In the genomic region with DNA sequence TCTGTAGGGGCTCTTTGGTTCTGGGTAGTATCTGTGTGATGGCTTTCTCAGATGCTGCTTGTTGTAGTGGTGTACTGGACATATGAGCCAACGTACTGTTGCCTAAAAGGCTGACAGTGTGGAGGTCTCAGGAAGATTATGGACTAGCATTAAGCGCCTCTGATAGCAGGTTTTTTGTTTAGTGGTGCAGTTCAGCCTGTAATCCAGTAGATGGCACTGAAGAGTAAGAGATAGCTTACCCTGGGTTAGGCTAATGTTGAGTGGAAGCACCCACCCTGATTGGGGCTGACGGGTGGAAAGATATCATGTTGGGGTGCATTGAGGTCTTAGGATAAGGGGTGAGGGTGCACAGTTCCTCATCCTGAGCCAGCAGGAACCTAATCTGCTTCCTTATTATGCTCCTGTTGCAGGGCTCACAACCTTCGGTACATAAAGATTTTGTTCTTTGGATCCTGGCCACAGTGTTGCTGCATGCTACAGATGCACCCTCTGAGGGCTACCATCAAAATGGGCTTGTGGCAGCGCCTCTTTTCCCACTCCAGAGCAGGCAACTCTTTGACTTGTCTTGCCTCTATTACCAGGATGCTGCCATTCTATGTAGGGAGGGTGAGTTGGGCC, we compare ENCODE assay signal across 10 cellular contexts.
DNase-seq lines count a peak whose midpoint lies in the region; TF ChIP-seq lines count a peak whose summit lies in the region.
"Had no signal": no experiment of that assay in that cellular context is flagged by ENCODE, and none has a peak within 500 bp of the region (broad histone marks: within the 10 kb centered on the region; RNA-seq: fewer than 3 reads in every experiment).

No MANE protein-coding gene starts in this region.

- H3K79me2 ChIP-seq in MM.1S (ENCODE audit: low read length), result no peaks in the 10 kb centered on the region
- H3K79me2 ChIP-seq: parathyroid adenoma had no signal

- H3K9me2 ChIP-seq in MM.1S (replicated peaks; ENCODE audit: insufficient read depth, low read length), result no peaks in the 10 kb centered on the region

- H3K36me3 Mint-ChIP-seq in MCF 10A (ENCODE audit: insufficient read depth, unreplicated experiment), result no peaks in the 10 kb centered on the region
- peaks cover 33% of the 10 kb centered on the region for H3K36me3 Mint-ChIP-seq in endodermal cell (ENCODE audit: low read depth)
- H3K36me3 Mint-ChIP-seq in type B pancreatic cell, result no peaks in the 10 kb centered on the region

- H3K9me3 Mint-ChIP-seq in MCF 10A (ENCODE audit: unreplicated experiment), result peaks cover 35% of the 10 kb centered on the region
- peaks cover 75% of the 10 kb centered on the region for H3K9me3 Mint-ChIP-seq in endodermal cell
- H3K9me3 Mint-ChIP-seq in type B pancreatic cell, result peaks cover 22% of the 10 kb centered on the region

- CTCF ChIA-PET in MCF 10A (lab: Yijun Ruan, JAX), result no interaction called here

- no peaks in the 10 kb centered on the region for H3K36me3 ChIP-seq in breast epithelium
- H3K36me3 ChIP-seq in MM.1S (replicated peaks; ENCODE audit: insufficient read depth, low read length), result no peaks in the 10 kb centered on the region
- H3K36me3 ChIP-seq in endodermal cell (ENCODE audit: control insufficient read depth, insufficient read depth, low read length), result no peaks in the 10 kb centered on the region

- no peak for TF ChIP-seq POLR2A in breast epithelium (IDR thresholded peaks at IDR 0.05)

- H3K4me1 ChIP-seq in breast epithelium (no peaks in the 10 kb centered on the region), MM.1S (ENCODE audit: low read length) (peaks cover 8% of the 10 kb centered on the region), endodermal cell (ENCODE audit: control insufficient read depth, insufficient read depth, low read length) (no peaks in the 10 kb centered on the region)
- H3K4me1 ChIP-seq: parathyroid adenoma had no signal

- BruUV-seq in MCF 10A (replicated peaks; lab: Mats Ljungman, UMichigan), result no TSS peak

- 75 to 86% methylated on average over 4 to 5 of the region's 5 CpGs for WGBS in endodermal cell (ENCODE audit: insufficient coverage in 1 of 2, insufficient read length in 1 of 2), 2 experiments

- H3K27ac Mint-ChIP-seq in MCF 10A (ENCODE audit: low read depth, unreplicated experiment) (no peak overlapping the region), endodermal cell (no peak overlapping the region), type B pancreatic cell (no peak overlapping the region)

- H3K27me3 ChIP-seq in breast epithelium (no peaks in the 10 kb centered on the region), MM.1S (replicated peaks; ENCODE audit: insufficient read depth, low read length) (no peaks in the 10 kb centered on the region), endodermal cell (ENCODE audit: control insufficient read depth, insufficient read depth, low read length, poor library complexity, severe bottlenecking) (no peaks in the 10 kb centered on the region)

- H3K4me3 Mint-ChIP-seq in MCF 10A (ENCODE audit: unreplicated experiment), result no peak overlapping the region
- H3K4me3 Mint-ChIP-seq in endodermal cell, result no peak overlapping the region
- no peak overlapping the region for H3K4me3 Mint-ChIP-seq in type B pancreatic cell

- no peaks in the 10 kb centered on the region for H3F3A ChIP-seq in MM.1S (ENCODE audit: insufficient read depth, low read length)

- no peaks in the 10 kb centered on the region for H3K4me1 Mint-ChIP-seq in MCF 10A (ENCODE audit: insufficient read depth, unreplicated experiment)
- no peaks in the 10 kb centered on the region for H3K4me1 Mint-ChIP-seq in endodermal cell
- no peaks in the 10 kb centered on the region for H3K4me1 Mint-ChIP-seq in type B pancreatic cell (ENCODE audit: unreplicated experiment)

- H3K9ac ChIP-seq in MM.1S (ENCODE audit: low read length) (no peak overlapping the region), endodermal cell (ENCODE audit: extremely low read depth, low read length, poor library complexity, severe bottlenecking) (no peak overlapping the region)
- H3K9ac ChIP-seq: parathyroid adenoma had no signal

- DNase-seq in MCF 10A (ENCODE audit: unreplicated experiment) (peak; percentile 17), breast epithelium (ENCODE audit: low spot score in 2 of 2) (no peak), MM.1S (peak; percentile 23), endodermal cell (peak; percentile 64), type B pancreatic cell (ENCODE audit: extremely low spot score, unreplicated experiment) (no peak), nucleus accumbens (lab: John Stamatoyannopoulos, UW) (no peak), midbrain (lab: John Stamatoyannopoulos, UW) (no peak)
- DNase-seq in central memory CD4-positive, alpha-beta T cell, result no peak
- DNase-seq: NCI-H446 treated with DMSO at 0.1 percent for 48 hours had no signal

- intact Hi-C loops in MCF 10A (cut with micrococcal nuclease) (no loop called here), breast epithelium (cut with DNase I; ENCODE audit: low total_unique reads) (no loop called here)

- H4K20me1 ChIP-seq in MM.1S (ENCODE audit: insufficient read depth, low read length), result no peaks in the 10 kb centered on the region

- no peak overlapping the region for H3K4me2 ChIP-seq in MM.1S (ENCODE audit: low read depth, low read length)

- H3K27me3 Mint-ChIP-seq in MCF 10A (ENCODE audit: insufficient read depth, unreplicated experiment) (no peaks in the 10 kb centered on the region), endodermal cell (ENCODE audit: insufficient read depth) (no peaks in the 10 kb centered on the region), type B pancreatic cell (no peaks in the 10 kb centered on the region)

- TF ChIP-seq CTCF in MCF 10A (IDR thresholded peaks at IDR 0.05; ENCODE audit: unreplicated experiment), result peak; percentile 28
- no peak for TF ChIP-seq CTCF in breast epithelium (IDR thresholded peaks at IDR 0.05)
- TF ChIP-seq CTCF in MM.1S (IDR thresholded peaks at IDR 0.05; ENCODE audit: low read length), result peak; percentile 75
- peak; percentile 76 for TF ChIP-seq CTCF in endodermal cell (conservative IDR thresholded peaks at IDR 0.05)
- TF ChIP-seq CTCF in type B pancreatic cell (conservative IDR thresholded peaks at IDR 0.05), result peak; percentile 63

- H3K27ac ChIP-seq in breast epithelium (no peak overlapping the region), MM.1S (ENCODE audit: low read length) (no peak overlapping the region), endodermal cell (ENCODE audit: low read depth, low read length) (no peak overlapping the region)
- H3K27ac ChIP-seq: parathyroid adenoma had no signal

- H3K4me3 ChIP-seq in breast epithelium (no peak overlapping the region), MM.1S (ENCODE audit: low read length) (no peak overlapping the region), endodermal cell (ENCODE audit: low read length) (no peak overlapping the region)

- H3K9me3 ChIP-seq in breast epithelium, result peaks cover 17 to 57% of the 10 kb centered on the region in 2 donors
- H3K9me3 ChIP-seq in MM.1S (replicated peaks; ENCODE audit: insufficient read depth, low read length), result no peaks in the 10 kb centered on the region
- peaks cover 74% of the 10 kb centered on the region for H3K9me3 ChIP-seq in endodermal cell (ENCODE audit: control insufficient read depth, low read length)

- H2AFZ ChIP-seq in MM.1S (ENCODE audit: low read length), result no peak overlapping the region
- H2AFZ ChIP-seq: parathyroid adenoma had no signal

- POLR2A ChIA-PET in MCF 10A (lab: Yijun Ruan, JAX), result no interaction called here

Comparison
In these comparisons a context has a peak if more than half of its experiments do, and no peak if none do; other contexts are left out.
1. DNase-seq: peak in MCF 10A (single experiment), MM.1S (single experiment) and endodermal cell (single experiment); none in breast epithelium (0 of 2), type B pancreatic cell (single experiment), nucleus accumbens (0 of 56), central memory CD4-positive, alpha-beta T cell (single experiment) and midbrain (single experiment).
2. CTCF ChIP-seq: peak in MCF 10A (single experiment), MM.1S (single experiment), endodermal cell (single experiment) and type B pancreatic cell (single experiment); none in breast epithelium (0 of 3).